Comparison of ENCODE assay signal across 9 cellular contexts in genomic region chr15:67148196-67148701, GRCh38.
DNase-seq lines count a peak whose midpoint lies in the region; ATAC-seq, FAIRE-seq and TF ChIP-seq lines count a peak whose summit lies in the region.
"Had no signal": no experiment of that assay in that cellular context is flagged by ENCODE, and none has a peak within 500 bp of the region (broad histone marks: within the 10 kb centered on the region; RNA-seq: fewer than 3 reads in every experiment).

No MANE protein-coding gene starts in this region.

- peaks cover 95% of the 10 kb centered on the region for H3K4me1 Mint-ChIP-seq in HFFc6 (ENCODE audit: low read depth)
- H3K4me1 Mint-ChIP-seq in T-cell, result peaks cover 73 to 88% (median 83%) of the 10 kb centered on the region in 3 donors

- no peaks in the 10 kb centered on the region for H3K9me2 ChIP-seq in hepatocyte (replicated peaks; ENCODE audit: insufficient read depth)

- no peak overlapping the region for H3K4me3 ChIP-seq in hepatocyte
- H3K4me3 ChIP-seq: right lobe of liver had no signal

- POLR2A ChIA-PET in T-cell (lab: Charles Lee), result interaction anchor here (0.6 to 1.0 kb wide), 3 partner anchors 27 to 101 kb away, joined by 3 to 7 read pairs (median 5); no protein-coding TSS in a partner anchor

- WGBS in hepatocyte (ENCODE audit: low lambda C conversion rate, missing lambda C conversion rate), result 58% methylated on average over 6 of the region's 6 CpGs

- H3K27ac Mint-ChIP-seq in HFFc6 (peak overlapping the region; percentile 94), T-cell (peak overlapping the region; percentile 82 to 85)

- CTCF ChIA-PET in T-cell (lab: Charles Lee), result interaction anchor here in 1 of 2 donors (0.5 to 0.6 kb wide), 2 partner anchors 692 to 1158 kb away, joined by 4 to 10 read pairs; no protein-coding TSS in a partner anchor

- H3K27me3 Mint-ChIP-seq in HFFc6 (ENCODE audit: insufficient read depth) (peaks cover 14% of the 10 kb centered on the region), T-cell (no peaks in the 10 kb centered on the region)

- peak overlapping the region; percentile 95 for H3K27ac ChIP-seq in hepatocyte

- TF ChIP-seq CTCF in HFFc6 (IDR thresholded peaks at IDR 0.05) (no peak), hepatocyte (IDR thresholded peaks at IDR 0.05; ENCODE audit: poor library complexity) (no peak)

- peaks cover 25% of the 10 kb centered on the region for H4K20me1 ChIP-seq in hepatocyte (ENCODE audit: insufficient read depth, poor library complexity, severe bottlenecking)

- H3K4me3 Mint-ChIP-seq in HFFc6, result peak overlapping the region; percentile 82
- peak overlapping the region; percentile 18 to 59 (median 37) for H3K4me3 Mint-ChIP-seq in T-cell

- H3K36me3 ChIP-seq in hepatocyte (replicated peaks; ENCODE audit: insufficient read depth, low read depth), result no peaks in the 10 kb centered on the region
- H3K36me3 ChIP-seq: right lobe of liver had no signal

- DNase-seq in A172 (ENCODE audit: low spot score) (peak; percentile 87), HFFc6 (peak; percentile 89), T-cell (peak in 4 of 34 experiments; percentile 9 to 32 (median 22)), hepatocyte (ENCODE audit: low spot score) (peak; percentile 24), GM19239 (ENCODE audit: insufficient read length, low spot score) (no peak)
- no peak for DNase-seq in activated CD8-positive, alpha-beta memory T cell treated with anti-CD3 and anti-CD28 coated beads, Interleukin-2, amount 50 U/mL, for 48 hours
- DNase-seq: right lobe of liver had no signal

- H3K4me2 ChIP-seq in hepatocyte, result no peak overlapping the region

- peak in 3 of 4 experiments; percentile 42 to 53 (median 46) for ATAC-seq in T-cell (replicated peaks in 1 of 4)
- ATAC-seq in GM19463 (IDR thresholded peaks at IDR 0.05; ENCODE audit: unreplicated experiment), result no peak
- ATAC-seq in HG03280 (IDR thresholded peaks at IDR 0.05; ENCODE audit: unreplicated experiment), result no peak

- H3K79me2 ChIP-seq in hepatocyte, result peaks cover 81% of the 10 kb centered on the region

- no peak overlapping the region for H2AFZ ChIP-seq in hepatocyte

- no peaks in the 10 kb centered on the region for H3K27me3 ChIP-seq in hepatocyte
- H3K27me3 ChIP-seq: right lobe of liver had no signal

- no peak for FAIRE-seq in GM19239 (lab: Jason Lieb, UNC)

- H3K9me3 ChIP-seq in hepatocyte (ENCODE audit: low read depth), result no peaks in the 10 kb centered on the region
- H3K9me3 ChIP-seq: right lobe of liver had no signal

- H3K36me3 Mint-ChIP-seq in HFFc6 (ENCODE audit: low read depth), result peaks cover 20% of the 10 kb centered on the region
- peaks cover 3% of the 10 kb centered on the region for H3K36me3 Mint-ChIP-seq in T-cell

- H3K4me1 ChIP-seq in hepatocyte (ENCODE audit: insufficient read depth), result peaks cover 68% of the 10 kb centered on the region

- H3K9me3 Mint-ChIP-seq in HFFc6 (no peaks in the 10 kb centered on the region), T-cell (no peaks in the 10 kb centered on the region)

Comparison
In these comparisons a context has a peak if more than half of its experiments do, and no peak if none do; other contexts are left out.
1. DNase-seq: peak in A172 (single experiment), HFFc6 (single experiment) and hepatocyte (single experiment); none in GM19239 (single experiment) and activated CD8-positive, alpha-beta memory T cell treated with anti-CD3 and anti-CD28 coated beads, Interleukin-2, amount 50 U/mL, for 48 hours (single experiment).
2. ATAC-seq: peak in T-cell (3 of 4); none in GM19463 (single experiment) and HG03280 (single experiment).